Comparison of ENCODE assay signal across 15 cellular contexts in genomic region chr20:61573415-61574305, GRCh38.
A peak's percentile ranks its signal among the peaks of the same experiment; 100 is the strongest.
DNase-seq lines count a peak whose midpoint lies in the region; ATAC-seq and TF ChIP-seq lines count a peak whose summit lies in the region.
"Had no signal": no experiment of that assay in that cellular context is flagged by ENCODE, and none has a peak within 500 bp of the region (broad histone marks: within the 10 kb centered on the region; RNA-seq: fewer than 3 reads in every experiment).

No MANE protein-coding gene starts in this region.

- no peak for ATAC-seq in lower lobe of right lung
- no peak for ATAC-seq in HG03354 (IDR thresholded peaks at IDR 0.05; ENCODE audit: poor library complexity, severe bottlenecking, unreplicated experiment)
- ATAC-seq: CD8-positive, alpha-beta T cell; GM23338; HCT116 had no signal

- no peaks in the 10 kb centered on the region for H4K20me1 ChIP-seq in osteoblast (ENCODE audit: insufficient read depth, low read length)
- H4K20me1 ChIP-seq: BLaER1 treated with 17β-estradiol and CSF1 and Interleukin-3, amounts not matched to agents 10 nM and 100 nM had no signal

- H3K27me3 ChIP-seq in lower lobe of right lung (ENCODE audit: low read depth) (peaks cover 4% of the 10 kb centered on the region), osteoblast (ENCODE audit: insufficient read depth, low read length) (no peaks in the 10 kb centered on the region), colonic mucosa (no peaks in the 10 kb centered on the region)
- H3K27me3 ChIP-seq: BLaER1 treated with 17β-estradiol and CSF1 and Interleukin-3, amounts not matched to agents 10 nM and 100 nM had no signal

- no peak overlapping the region for H3K4me3 ChIP-seq in lower lobe of right lung
- H3K4me3 ChIP-seq in osteoblast (ENCODE audit: insufficient read depth, low read length), result no peak overlapping the region
- H3K4me3 ChIP-seq in colonic mucosa, result no peak overlapping the region
- H3K4me3 ChIP-seq: BLaER1 treated with 17β-estradiol and CSF1 and Interleukin-3, amounts not matched to agents 10 nM and 100 nM; GM23338 had no signal

- H3K9me3 ChIP-seq in lower lobe of right lung (no peaks in the 10 kb centered on the region), osteoblast (ENCODE audit: low read depth, low read length) (no peaks in the 10 kb centered on the region), colonic mucosa (no peaks in the 10 kb centered on the region)

- no peaks in the 10 kb centered on the region for H3K79me2 ChIP-seq in osteoblast (ENCODE audit: insufficient read depth, low read length)

- H3K27ac ChIP-seq in lower lobe of right lung (no peak overlapping the region), osteoblast (ENCODE audit: low read depth, low read length) (no peak overlapping the region), colonic mucosa (no peak overlapping the region)
- H3K27ac ChIP-seq: BLaER1 treated with 17β-estradiol and CSF1 and Interleukin-3, amounts not matched to agents 10 nM and 100 nM had no signal

- no peak overlapping the region for H2AFZ ChIP-seq in osteoblast (ENCODE audit: low read length)
- H2AFZ ChIP-seq: GM23338 had no signal

- intact Hi-C loops in lower lobe of right lung (cut with DNase I) (no loop called here), colonic mucosa (cut with DNase I) (no loop called here)

- H3K9ac ChIP-seq in colonic mucosa (ENCODE audit: low read depth in 2 of 2, low read length in 2 of 2), result no peak overlapping the region
- H3K9ac ChIP-seq: BLaER1 treated with 17β-estradiol and CSF1 and Interleukin-3, amounts not matched to agents 10 nM and 100 nM had no signal

- TF ChIP-seq CTCF in lower lobe of right lung (IDR thresholded peaks at IDR 0.05) (no peak), osteoblast (IDR thresholded peaks at IDR 0.05; ENCODE audit: extremely low read depth, low read depth, low read length) (no peak), colonic mucosa (IDR thresholded peaks at IDR 0.05) (no peak)

- no peak overlapping the region for H3K4me2 ChIP-seq in osteoblast (ENCODE audit: insufficient read depth, low read length)
- H3K4me2 ChIP-seq: BLaER1 treated with 17β-estradiol and CSF1 and Interleukin-3, amounts not matched to agents 10 nM and 100 nM; GM23338 had no signal

- peak; percentile 52 for DNase-seq in DMS 273 (lab: John Stamatoyannopoulos, UW; ENCODE audit: unreplicated experiment)
- DNase-seq in SK-N-DZ (ENCODE audit: low spot score), result peak; percentile 56
- peak; percentile 37 for DNase-seq in lower lobe of right lung
- peak; percentile 58 for DNase-seq in osteoblast (ENCODE audit: insufficient read length, low spot score, missing footprints)
- no peak for DNase-seq in colonic mucosa
- no peak for DNase-seq in hepatic stellate cell (ENCODE audit: low spot score)
- DNase-seq: 8988T; Calu3; CD8-positive, alpha-beta T cell; H7; HFFc6 had no signal

- no peaks in the 10 kb centered on the region for H3K36me3 ChIP-seq in lower lobe of right lung
- no peaks in the 10 kb centered on the region for H3K36me3 ChIP-seq in osteoblast (ENCODE audit: insufficient read depth, low read length)
- H3K36me3 ChIP-seq in colonic mucosa, result no peaks in the 10 kb centered on the region
- H3K36me3 ChIP-seq: BLaER1 treated with 17β-estradiol and CSF1 and Interleukin-3, amounts not matched to agents 10 nM and 100 nM had no signal

- H3K4me1 ChIP-seq in lower lobe of right lung (no peaks in the 10 kb centered on the region), osteoblast (ENCODE audit: insufficient read depth, low read length) (no peaks in the 10 kb centered on the region), colonic mucosa (no peaks in the 10 kb centered on the region)

Comparison
In these comparisons a context has a peak if more than half of its experiments do, and no peak if none do; other contexts are left out.
1. DNase-seq: peak in DMS 273 (single experiment), SK-N-DZ (single experiment), lower lobe of right lung (single experiment) and osteoblast (single experiment); none in colonic mucosa (single experiment) and hepatic stellate cell (single experiment).